ENCODE assay signal across 9 cellular contexts in genomic region chr11:129785383-129786111, GRCh38. TPM values are rescaled to one million over a fixed set of nuclear protein-coding genes. Genes with fewer than 3 reads are reported as not detected.
DNase-seq lines count a peak whose midpoint lies in the region; ATAC-seq and TF ChIP-seq lines count a peak whose summit lies in the region.
"Had no signal": no experiment of that assay in that cellular context is flagged by ENCODE, and none has a peak within 500 bp of the region (broad histone marks: within the 10 kb centered on the region; RNA-seq: fewer than 3 reads in every experiment).

No MANE protein-coding gene starts in this region.

- intact Hi-C loops in mucosa of descending colon (cut with DNase I, micrococcal nuclease) (no loop called here), aorta (cut with DNase I) (no loop called here)

- H3K9me3 ChIP-seq in DND-41 (ENCODE audit: insufficient read depth, low read length, severe bottlenecking) (no peaks in the 10 kb centered on the region), mucosa of descending colon (no peaks in the 10 kb centered on the region), aorta (ENCODE audit: control insufficient read depth, low read length) (no peaks in the 10 kb centered on the region)

- H3K4me1 ChIP-seq in DND-41 (ENCODE audit: insufficient read depth, low read length) (no peaks in the 10 kb centered on the region), mucosa of descending colon (ENCODE audit: low read depth) (peaks cover 10% of the 10 kb centered on the region), aorta (ENCODE audit: control insufficient read depth in 1 of 2, insufficient read depth in 2 of 2, low read length in 2 of 2) (no peaks in the 10 kb centered on the region)

- no peak overlapping the region for H3K4me2 ChIP-seq in DND-41 (ENCODE audit: insufficient read depth, low read length)

- peaks cover 8% of the 10 kb centered on the region for H3K27me3 ChIP-seq in DND-41 (ENCODE audit: insufficient read depth, low read length, poor library complexity)
- H3K27me3 ChIP-seq in aorta (ENCODE audit: control insufficient read depth in 1 of 2, insufficient read depth in 2 of 2, low read length in 1 of 2): no peaks in the 10 kb centered on the region

- H3K79me2 ChIP-seq in DND-41 (ENCODE audit: insufficient read depth, low read length): no peaks in the 10 kb centered on the region

- no peak overlapping the region for H3K4me3 ChIP-seq in DND-41 (ENCODE audit: low read depth in 1 of 2, low read length in 2 of 2)
- H3K4me3 ChIP-seq in mucosa of descending colon: no peak overlapping the region
- no peak overlapping the region for H3K4me3 ChIP-seq in aorta (ENCODE audit: low read length in 2 of 2)

- no peaks in the 10 kb centered on the region for H4K20me1 ChIP-seq in DND-41 (ENCODE audit: insufficient read depth, low read length)

- WGBS in aorta, 2 donors: 60 to 72% methylated on average over 3 of the region's 3 CpGs

- H3K9ac ChIP-seq in DND-41 (ENCODE audit: low read depth, low read length): no peak overlapping the region

- H3K27ac ChIP-seq in DND-41 (ENCODE audit: low read length): no peak overlapping the region
- H3K27ac ChIP-seq in aorta (ENCODE audit: low read depth in 1 of 2, low read length in 2 of 2): no peak overlapping the region

- no peak overlapping the region for H3K4me3 Mint-ChIP-seq in stimulated activated memory B cell treated with anti-CD40 and anti-IgM and Interleukin-4, amounts not matched to agents 10 μg/mL and 1 μg/mL and 100 μg/mL, for 72 hours

- H3K36me3 ChIP-seq in DND-41 (ENCODE audit: insufficient read depth, low read length): no peaks in the 10 kb centered on the region
- no peaks in the 10 kb centered on the region for H3K36me3 ChIP-seq in mucosa of descending colon (ENCODE audit: low read depth)
- H3K36me3 ChIP-seq in aorta (ENCODE audit: control insufficient read depth in 1 of 2, insufficient read depth in 2 of 2, low read length in 1 of 2): no peaks in the 10 kb centered on the region

- no peak overlapping the region for H3K27ac Mint-ChIP-seq in stimulated activated memory B cell treated with anti-CD40 and anti-IgM and Interleukin-4, amounts not matched to agents 10 μg/mL and 1 μg/mL and 100 μg/mL, for 72 hours

- TF ChIP-seq CTCF in DND-41 (IDR thresholded peaks at IDR 0.05; ENCODE audit: borderline replicate concordance, extremely low read depth, low read length, poor library complexity, severe bottlenecking) (peak; percentile 32), mucosa of descending colon (IDR thresholded peaks at IDR 0.05) (no peak)

- no peak for ATAC-seq in DND-41 (ENCODE audit: insufficient read depth, low read depth)
- ATAC-seq in mucosa of descending colon: peak; percentile 60
- no peak for ATAC-seq in HG03469 (IDR thresholded peaks at IDR 0.05; ENCODE audit: unreplicated experiment)
- ATAC-seq in stimulated activated memory B cell treated with anti-CD40 and anti-IgM and Interleukin-4, amounts not matched to agents 10 μg/mL and 1 μg/mL and 100 μg/mL, for 72 hours: no peak
- ATAC-seq in aorta (ENCODE audit: low FRiP score): no peak

- H3K4me1 Mint-ChIP-seq in stimulated activated memory B cell treated with anti-CD40 and anti-IgM and Interleukin-4, amounts not matched to agents 10 μg/mL and 1 μg/mL and 100 μg/mL, for 72 hours: no peaks in the 10 kb centered on the region

- H2AFZ ChIP-seq in DND-41 (ENCODE audit: low read depth, low read length): no peak overlapping the region

- no peaks in the 10 kb centered on the region for H3K36me3 Mint-ChIP-seq in stimulated activated memory B cell treated with anti-CD40 and anti-IgM and Interleukin-4, amounts not matched to agents 10 μg/mL and 1 μg/mL and 100 μg/mL, for 72 hours

- DNase-seq in DND-41 (no peak), M059J (ENCODE audit: low read depth) (peak; percentile 40), amniotic epithelial cell (ENCODE audit: low read depth) (peak; percentile 12), mucosa of descending colon (no peak), aorta (no peak)
- DNase-seq: activated effector memory CD4-positive, alpha-beta T cell treated with anti-CD3 and anti-CD28 coated beads, Interleukin-2, amount 50 U/mL, for 16 hours; NCI-H1436 had no signal

- no peaks in the 10 kb centered on the region for H3K9me3 Mint-ChIP-seq in stimulated activated memory B cell treated with anti-CD40 and anti-IgM and Interleukin-4, amounts not matched to agents 10 μg/mL and 1 μg/mL and 100 μg/mL, for 72 hours

- peaks cover 10% of the 10 kb centered on the region for H3K27me3 Mint-ChIP-seq in stimulated activated memory B cell treated with anti-CD40 and anti-IgM and Interleukin-4, amounts not matched to agents 10 μg/mL and 1 μg/mL and 100 μg/mL, for 72 hours

RNA-seq across cellular contexts. Expression of gene TMEM45B, which starts 30.1 kb away (rescaled TPM):
- total RNA-seq in M059J (2014; rRNA removed; shearing (Covaris generic)): not detected in 2 replicates
- total RNA-seq in mucosa of descending colon (100 to 1,000 TPM; 165 to 442 (median 278) TPM), aorta (under 1 TPM; 0.19 to 0.72 TPM)
- polyA plus RNA-seq in aorta: 10 to 100 TPM in 1 of 2 donors, not detected in 1; 10.0 TPM

Comparison
In these comparisons a context has a peak if more than half of its experiments do, and no peak if none do; other contexts are left out.
1. DNase-seq: peak in M059J (single experiment) and amniotic epithelial cell (single experiment); none in DND-41 (single experiment), mucosa of descending colon (0 of 3) and aorta (0 of 2).
2. RNA of gene TMEM45B, which starts 30.1 kb away (total RNA-seq): 165 to 442 TPM in mucosa of descending colon; 0.19 to 0.72 TPM in aorta and not detected in M059J; every median in the first group is over 10 times any median in the second.